ENCODE assay signal across 8 cellular contexts in genomic region chrX:80812176-80812575, GRCh38. TPM values are rescaled to one million over a fixed set of nuclear protein-coding genes. Genes with fewer than 3 reads are reported as not detected.
A peak's percentile ranks its signal among the peaks of the same experiment; 100 is the strongest.
DNase-seq lines count a peak whose midpoint lies in the region; ATAC-seq and TF ChIP-seq lines count a peak whose summit lies in the region.

No MANE protein-coding gene starts in this region.

- H3K4me1 ChIP-seq in mammary epithelial cell (ENCODE audit: insufficient read depth, low read length) (no peaks in the 10 kb centered on the region), neural progenitor cell (no peaks in the 10 kb centered on the region), gastroesophageal sphincter (peaks cover 0 to 4% (median 0%) of the 10 kb centered on the region in 3 donors)

- no peaks in the 10 kb centered on the region for H3K27me3 ChIP-seq in mammary epithelial cell (ENCODE audit: insufficient read depth, low read length)
- H3K27me3 ChIP-seq in neural progenitor cell: no peaks in the 10 kb centered on the region
- H3K27me3 ChIP-seq in gastroesophageal sphincter: no peaks in the 10 kb centered on the region

- DNase-seq in AG08396 (ENCODE audit: low spot score): peak; percentile 11
- peak; percentile 48 for DNase-seq in RKO (ENCODE audit: low spot score)
- peak; percentile 11 for DNase-seq in mammary epithelial cell
- DNase-seq in neural progenitor cell (ENCODE audit: low spot score): peak; percentile 56
- DNase-seq in HPDE6-E6E7 (ENCODE audit: extremely low spot score): no peak

- H3K27ac ChIP-seq in mammary epithelial cell (ENCODE audit: insufficient read depth, low read depth, low read length): no peak overlapping the region
- no peak overlapping the region for H3K27ac ChIP-seq in neural progenitor cell
- H3K27ac ChIP-seq in gastroesophageal sphincter: no peak overlapping the region

- TF ChIP-seq EP300 in gastroesophageal sphincter (IDR thresholded peaks at IDR 0.05): no peak

- H3K9ac ChIP-seq in mammary epithelial cell (ENCODE audit: insufficient read depth, low read length) (no peak overlapping the region), neural progenitor cell (no peak overlapping the region)

- H2AFZ ChIP-seq in mammary epithelial cell (ENCODE audit: low read depth, low read length) (no peak overlapping the region), neural progenitor cell (replicated peaks) (no peak overlapping the region)

- no peaks in the 10 kb centered on the region for H3K9me3 Mint-ChIP-seq in neural progenitor cell

- intact Hi-C loops in mammary epithelial cell (cut with micrococcal nuclease): no loop called here

- H3K4me3 ChIP-seq in mammary epithelial cell (replicated peaks in 1 of 3; ENCODE audit: insufficient read depth in 1 of 3, low read depth in 2 of 3, low read length in 3 of 3) (no peak overlapping the region), neural progenitor cell (no peak overlapping the region), gastroesophageal sphincter (no peak overlapping the region)

- TF ChIP-seq CTCF in mammary epithelial cell (conservative IDR thresholded peaks at IDR 0.05 in 1 of 2, IDR thresholded peaks at IDR 0.05 in 1 of 2; ENCODE audit: extremely low read depth in 1 of 2, insufficient read depth in 1 of 2, low read depth in 1 of 2, low read length in 2 of 2) (no peak), neural progenitor cell (IDR thresholded peaks at IDR 0.05) (peak; percentile 11), gastroesophageal sphincter (IDR thresholded peaks at IDR 0.05) (no peak)

- dilution Hi-C loops in mammary epithelial cell (cut with HindIII; ENCODE audit: low sequenced_read_pairs): no loop called here

- H3K79me2 ChIP-seq in mammary epithelial cell (ENCODE audit: insufficient read depth, low read length) (peaks cover 15% of the 10 kb centered on the region), neural progenitor cell (ENCODE audit: low read depth) (peaks cover 28% of the 10 kb centered on the region)

- H3K4me2 ChIP-seq in mammary epithelial cell (ENCODE audit: insufficient read depth, low read depth, low read length) (no peak overlapping the region), neural progenitor cell (no peak overlapping the region)

- peaks cover 3% of the 10 kb centered on the region for H3K4me1 Mint-ChIP-seq in neural progenitor cell

- no TSS peak for BruUV-seq in mammary epithelial cell (replicated peaks; lab: Mats Ljungman, UMichigan)

- H3K27me3 Mint-ChIP-seq in neural progenitor cell (ENCODE audit: insufficient read depth, low read depth): no peaks in the 10 kb centered on the region

- WGBS in mammary epithelial cell (ENCODE audit: low coverage, missing lambda C conversion rate): 100% methylated on average over 1 of the region's 1 CpG
- 40 to 67% methylated on average over 1 of the region's 1 CpG for WGBS in gastroesophageal sphincter (ENCODE audit: low coverage in 1 of 2), 2 donors

- H3K36me3 Mint-ChIP-seq in neural progenitor cell: no peaks in the 10 kb centered on the region

- H3K36me3 ChIP-seq in mammary epithelial cell (ENCODE audit: insufficient read depth, low read length) (no peaks in the 10 kb centered on the region), neural progenitor cell (no peaks in the 10 kb centered on the region), gastroesophageal sphincter (no peaks in the 10 kb centered on the region)

- no peaks in the 10 kb centered on the region for H4K20me1 ChIP-seq in mammary epithelial cell (ENCODE audit: insufficient read depth, low read length)
- H4K20me1 ChIP-seq in neural progenitor cell (ENCODE audit: low read depth): no peaks in the 10 kb centered on the region

- no peak overlapping the region for H3K4me3 Mint-ChIP-seq in neural progenitor cell

- no peaks in the 10 kb centered on the region for H3F3A ChIP-seq in neural progenitor cell (ENCODE audit: low read depth)

- ATAC-seq in GM18508 (IDR thresholded peaks at IDR 0.05; ENCODE audit: insufficient read depth, unreplicated experiment): peak; percentile 31
- ATAC-seq in HG03045 (IDR thresholded peaks at IDR 0.05; ENCODE audit: unreplicated experiment): peak; percentile 24
- ATAC-seq in gastroesophageal sphincter: no peak

- in situ Hi-C loops in mammary epithelial cell (cut with MboI; ENCODE audit: low sequenced_read_pairs in 2 of 2): no loop called here

- no peak for TF ChIP-seq POLR2A in gastroesophageal sphincter (IDR thresholded peaks at IDR 0.05)

- H3K27ac Mint-ChIP-seq in neural progenitor cell: no peak overlapping the region

- CTCF ChIA-PET in mammary epithelial cell (lab: Charles Lee; ENCODE audit: low non-redundant PET): no interaction called here

- H3K9me3 ChIP-seq in mammary epithelial cell (replicated peaks; ENCODE audit: insufficient read depth, low read length): no peaks in the 10 kb centered on the region
- peaks cover 5% of the 10 kb centered on the region for H3K9me3 ChIP-seq in neural progenitor cell (ENCODE audit: low read depth)
- H3K9me3 ChIP-seq in gastroesophageal sphincter: no peaks in the 10 kb centered on the region

RNA-seq across cellular contexts. Expression of gene BRWD3, which starts 2.5 kb away (rescaled TPM):
- total RNA-seq in mammary epithelial cell (10 to 100 TPM; 14.5 to 19.7 TPM), neural progenitor cell (ENCODE audit: low replicate concordance) (47.4 and 48.3 TPM in 2 replicates), gastroesophageal sphincter (10 to 100 TPM; 13.9 to 21.6 (median 17.7) TPM)
- 3.9 TPM for polyA plus RNA-seq in mammary epithelial cell
- polyA minus RNA-seq in mammary epithelial cell: 23.8 TPM
